ENCODE assay signal across 25 cellular contexts in the genomic region with DNA sequence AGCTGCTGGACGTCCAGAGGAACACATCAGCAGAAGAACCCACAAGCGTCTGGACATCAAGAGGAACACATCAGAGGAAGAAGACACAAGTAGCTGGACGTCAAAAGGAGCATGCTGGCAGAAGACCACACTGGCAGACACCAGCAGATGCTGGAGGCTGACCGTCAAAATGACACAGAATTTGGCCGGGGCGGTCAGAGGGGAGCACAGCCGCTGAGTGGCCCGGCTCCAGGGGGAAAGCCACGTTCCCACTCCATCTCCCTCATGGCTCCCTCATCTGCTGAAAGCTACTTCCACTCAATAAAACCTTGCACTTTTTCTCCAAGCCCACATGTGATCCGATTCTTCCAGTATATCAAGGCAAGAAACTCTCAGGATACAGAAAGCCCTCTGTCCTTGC.
"Had no signal": no experiment of that assay in that cellular context is flagged by ENCODE, and none has a peak within 500 bp of the region (broad histone marks: within the 10 kb centered on the region; RNA-seq: fewer than 3 reads in every experiment).

No MANE protein-coding gene starts in this region.

- H3K36me3 ChIP-seq: neural progenitor cell, neutrophil, pancreas, prostate gland, right lobe of liver, sigmoid colon, stomach, thoracic aorta, thyroid gland, tibial nerve, upper lobe of left lung, vagina had no signal

- H3K4me1 ChIP-seq: neural progenitor cell, prostate gland, stomach, thyroid gland, tibial nerve, upper lobe of left lung, vagina had no signal

- H3K4me2 ChIP-seq: neural progenitor cell had no signal

- H3K9ac ChIP-seq: neural progenitor cell had no signal

- H2AFZ ChIP-seq: neural progenitor cell had no signal

- ATAC-seq: natural killer cell; pancreas; right cardiac atrium; right lobe of liver; stimulated activated effector memory CD8-positive, alpha-beta T cell treated with anti-CD3 and anti-CD28 coated beads, Interleukin-12 subunit alpha, Interleukin-12 subunit beta, amount 100 ng/mL, for 72 hours; stimulated activated naive B cell treated with anti-CD40 and anti-IgM and Interleukin-4, amounts not matched to agents 10 μg/mL and 1 μg/mL and 100 μg/mL, for 72 hours had no signal

- H3K27me3 ChIP-seq: neural progenitor cell, neutrophil, pancreas, right lobe of liver, sigmoid colon, stomach, thyroid gland, tibial nerve, upper lobe of left lung, vagina had no signal

- H3K27ac ChIP-seq: neural progenitor cell, neutrophil, pancreas, prostate gland, right lobe of liver, sigmoid colon, stomach, thoracic aorta, thyroid gland, tibial nerve, upper lobe of left lung, vagina had no signal

- H3K4me3 ChIP-seq: neural progenitor cell, pancreas, prostate gland, right lobe of liver, sigmoid colon, stomach, thoracic aorta, thyroid gland, tibial nerve, upper lobe of left lung, vagina had no signal

- H3K9me3 ChIP-seq: neutrophil, pancreas, prostate gland, right lobe of liver, sigmoid colon, stomach, thoracic aorta, thyroid gland, tibial nerve, upper lobe of left lung, vagina had no signal

- DNase-seq: natural killer cell; nucleus accumbens; pancreas; retina; right cardiac atrium; right lobe of liver; sigmoid colon; small intestine; stimulated activated CD4-positive, alpha-beta T cell treated with anti-CD3 and anti-CD28 coated beads, Interleukin-15, amount 100 ng/mL, for 24 hours; stimulated activated CD4-positive, alpha-beta T cell treated with anti-CD3 and anti-CD28 coated beads, Interleukin-2, amount 100 ng/mL, for 24 hours; stimulated activated CD4-positive, alpha-beta T cell treated with anti-CD3 and anti-CD28 coated beads, Interleukin-2, amount 100 ng/mL, for 48 hours; stimulated activated CD4-positive, alpha-beta T cell treated with anti-CD3 and anti-CD28 coated beads, Interleukin-4, amount 100 ng/mL, for 24 hours; stimulated activated naive B cell treated with anti-CD40 and anti-IgM and Interleukin-4, amounts not matched to agents 10 μg/mL and 1 μg/mL and 100 μg/mL, for 72 hours; stimulated activated naive CD4-positive, alpha-beta T cell treated with Interleukin-2 at 50 U/mL for 16 hours; stomach; thyroid gland; trophoblast cell had no signal
